1 cellular context compared by ENCODE assay signal in genomic region chr1:211258756-211259595, GRCh38.
A peak's percentile ranks its signal among the peaks of the same experiment; 100 is the strongest.
TF ChIP-seq lines count a peak whose summit lies in the region.

Gene RCOR3, plus strand, starts transcription at chr1:211259366. Its CDS starts 195 bp downstream, at chr1:211259561.

TF ChIP-seq in HepG2, 621 proteins besides CTCF, POLR2A, EP300 and RAD21 (continued from another document and continues in another):
- TF ChIP-seq MXD1 (CRISPR knock-in tag; IDR thresholded peaks at IDR 0.05) (peak; percentile 89), ZGPAT (CRISPR knock-in tag; IDR thresholded peaks at IDR 0.05) (peak; percentile 94; the same call in 1 of the 2 replicates), ZNF546 (CRISPR knock-in tag; conservative IDR thresholded peaks at IDR 0.05) (no peak), ZSCAN21 (CRISPR knock-in tag; IDR thresholded peaks at IDR 0.05; ENCODE audit: borderline replicate concordance) (peak; percentile 91), ZNF296 (CRISPR knock-in tag; conservative IDR thresholded peaks at IDR 0.05) (no peak), ZNF207 (IDR thresholded peaks at IDR 0.05; ENCODE audit: borderline replicate concordance) (no peak), DZIP1 (CRISPR knock-in tag; IDR thresholded peaks at IDR 0.05) (no peak), ZNF350 (CRISPR knock-in tag; IDR thresholded peaks at IDR 0.05; ENCODE audit: borderline replicate concordance, low read depth) (peak; percentile 85; the same call in 1 of the 2 replicates), POLR2AphosphoS2 (IDR thresholded peaks at IDR 0.05; ENCODE audit: low read depth, low read length) (no peak), BRD4 (CRISPR knock-in tag; IDR thresholded peaks at IDR 0.05) (peak; percentile 58; the same call in 1 of the 2 replicates), ZNF577 (CRISPR knock-in tag; IDR thresholded peaks at IDR 0.05; ENCODE audit: borderline replicate concordance, low read depth) (0 out of 2 replicates have a peak, but pooled peaks have one; percentile 28), REST (IDR thresholded peaks at IDR 0.05; ENCODE audit: borderline replicate concordance in 1 of 2, low read depth in 1 of 2, low read length in 2 of 2) (peak in 1 of 2 experiments; percentile 33; a peak in 2 of 4 replicates), SOX13 (IDR thresholded peaks at IDR 0.05) (no peak; the same call in 1 of the 2 replicates), SOX13 (CRISPR knock-in tag; conservative IDR thresholded peaks at IDR 0.05 in 1 of 2, IDR thresholded peaks at IDR 0.05 in 1 of 2) (peak in 1 of 2 experiments; percentile 72; a peak in 2 of 4 replicates), NKX3-1 (CRISPR knock-in tag; IDR thresholded peaks at IDR 0.05) (0 out of 2 replicates have a peak, but pooled peaks have one; percentile 46), ARID4A (CRISPR knock-in tag; IDR thresholded peaks at IDR 0.05; ENCODE audit: borderline replicate concordance) (peak; percentile 85), ZSCAN25 (CRISPR knock-in tag; IDR thresholded peaks at IDR 0.05) (peak; percentile 79), NRL (CRISPR knock-in tag; IDR thresholded peaks at IDR 0.05; ENCODE audit: borderline replicate concordance) (peak; percentile 69; the same call in 1 of the 2 replicates), HNRNPUL1 (IDR thresholded peaks at IDR 0.05; ENCODE audit: low read depth, low read length) (peak; percentile 64; the same call in 1 of the 2 replicates), KAT2B (IDR thresholded peaks at IDR 0.05; ENCODE audit: borderline replicate concordance, low read depth, low read length) (no peak), NBN (conservative IDR thresholded peaks at IDR 0.05) (no peak), POGK (CRISPR knock-in tag; conservative IDR thresholded peaks at IDR 0.05) (peak; percentile 91), ZNF777 (CRISPR knock-in tag; IDR thresholded peaks at IDR 0.05) (no peak), FOXP4 (CRISPR knock-in tag; IDR thresholded peaks at IDR 0.05) (peak; percentile 33; the same call in 1 of the 2 replicates), ZHX2 (IDR thresholded peaks at IDR 0.05; ENCODE audit: low read depth) (no peak), ZHX2 (CRISPR knock-in tag; IDR thresholded peaks at IDR 0.05; ENCODE audit: borderline replicate concordance) (no peak), ZFYVE20 (CRISPR knock-in tag; IDR thresholded peaks at IDR 0.05; ENCODE audit: borderline replicate concordance, low read depth) (no peak), TARDBP (CRISPR knock-in tag; IDR thresholded peaks at IDR 0.05) (peak; percentile 25; the same call in 1 of the 2 replicates), FLYWCH1 (CRISPR knock-in tag; IDR thresholded peaks at IDR 0.05) (no peak), CENPBD1 (CRISPR knock-in tag; IDR thresholded peaks at IDR 0.05; ENCODE audit: borderline replicate concordance, low read depth) (no peak), ZKSCAN8 (CRISPR knock-in tag; IDR thresholded peaks at IDR 0.05; ENCODE audit: borderline replicate concordance) (no peak; the same call in 1 of the 2 replicates), ZNF17 (CRISPR knock-in tag; IDR thresholded peaks at IDR 0.05) (no peak), SKI (IDR thresholded peaks at IDR 0.05; ENCODE audit: partially characterized antibody) (peak; percentile 90)
